In the genomic region with DNA sequence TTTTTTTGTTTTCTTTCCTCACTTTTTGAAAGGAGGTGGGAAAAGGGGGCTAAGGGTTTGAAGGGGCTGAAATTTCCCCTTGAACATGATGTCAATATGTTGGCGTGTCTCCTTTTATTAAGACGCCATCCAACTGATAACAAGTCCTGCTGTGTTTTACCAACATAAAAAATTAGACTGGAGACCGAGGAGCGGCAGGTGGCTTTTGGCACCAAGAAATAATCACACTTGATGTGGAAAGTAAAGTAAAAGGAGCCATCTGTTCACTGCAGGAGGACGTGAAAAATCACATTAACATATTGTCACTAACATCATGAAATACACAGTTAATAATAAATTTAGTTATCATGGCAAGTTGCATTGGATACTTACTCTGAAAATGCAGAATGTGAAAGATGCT, we compare ENCODE assay signal across 1 cellular context.
TF ChIP-seq lines count a peak whose summit lies in the region.

No MANE protein-coding gene starts in this region.

TF ChIP-seq in neural cell, 6 proteins besides CTCF, POLR2A, EP300 and RAD21 (continued from another document):
- TF ChIP-seq POLR2AphosphoS5 (IDR thresholded peaks at IDR 0.05) (no peak), TAF1 (IDR thresholded peaks at IDR 0.05; ENCODE audit: low read depth) (no peak), EZH2 (IDR thresholded peaks at IDR 0.05; ENCODE audit: borderline replicate concordance, insufficient read depth, low read length, poor library complexity, severe bottlenecking) (no peak)
